8 cellular contexts compared by ENCODE assay signal in the genomic region with DNA sequence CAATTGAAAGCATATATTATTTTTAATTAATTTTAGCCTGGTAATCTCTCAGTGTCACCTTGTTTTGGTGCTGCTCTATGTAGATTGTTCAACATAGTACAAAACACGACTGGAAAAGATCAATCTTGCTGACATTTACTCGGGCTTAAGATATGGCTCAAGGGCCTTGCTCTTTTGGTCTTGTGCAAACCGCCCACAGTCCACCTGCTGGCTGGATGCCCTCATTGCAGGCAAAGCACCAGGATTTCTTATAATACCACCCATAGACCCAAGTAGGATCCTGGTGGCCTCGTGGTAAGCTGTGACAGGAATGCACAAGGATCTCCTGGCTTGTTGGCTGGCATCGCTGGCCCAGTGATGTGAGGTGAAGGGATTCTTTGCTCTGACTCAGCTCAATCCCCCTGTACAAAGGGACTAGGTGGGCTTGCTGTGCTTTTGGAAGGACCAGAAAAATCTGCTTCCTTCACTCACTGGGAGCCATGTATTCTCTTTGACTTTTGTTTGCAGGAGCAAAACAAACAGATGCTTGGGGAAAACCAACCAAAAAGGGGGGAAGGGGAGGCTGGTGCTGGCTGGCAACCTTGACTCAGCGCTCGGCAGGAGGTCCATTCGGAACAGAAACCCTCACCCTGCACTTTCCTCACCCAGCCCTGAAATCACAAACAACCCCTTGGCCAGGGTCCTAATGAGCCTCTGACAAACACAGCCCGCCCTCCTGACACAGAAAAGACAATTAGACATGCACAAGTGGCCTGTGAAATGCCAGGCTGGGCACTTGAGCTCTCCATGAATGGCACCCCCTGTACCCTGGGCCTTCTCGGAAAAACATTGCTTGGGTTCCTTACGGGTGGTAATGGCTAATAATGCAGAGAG. TPM values are rescaled to one million over a fixed set of nuclear protein-coding genes. Genes with fewer than 3 reads are reported as not detected.
DNase-seq lines count a peak whose midpoint lies in the region; ATAC-seq and TF ChIP-seq lines count a peak whose summit lies in the region.

No MANE protein-coding gene starts in this region.

- intact Hi-C loops in activated T-helper 2 cell treated with anti-CD3 and anti-CD28 coated beads, Interferon-gamma antibody, Interleukin-2, Interleukin-4, amounts not matched to agents 10 μg/mL and 5 μg/mL and 100 μg/mL, durations not matched to agents 14 hours and 24 hours and 36 hours (cut with micrococcal nuclease), result loop anchor here (1.0 kb wide), 1 partner anchor 84 kb away; no protein-coding TSS in a partner anchor

- H3K36me3 ChIP-seq in MM.1S (replicated peaks; ENCODE audit: insufficient read depth, low read length) (no peaks in the 10 kb centered on the region), RWPE2 (ENCODE audit: low read depth) (no peaks in the 10 kb centered on the region)

- no peaks in the 10 kb centered on the region for H3K27me3 Mint-ChIP-seq in activated T-helper 2 cell treated with anti-CD3 and anti-CD28 coated beads, Interferon-gamma antibody, Interleukin-2, Interleukin-4, amounts not matched to agents 10 μg/mL and 5 μg/mL and 100 μg/mL, durations not matched to agents 14 hours and 24 hours and 36 hours (ENCODE audit: low read depth)
- H3K27me3 Mint-ChIP-seq in glutamatergic neuron (ENCODE audit: unreplicated experiment), result peaks cover 8% of the 10 kb centered on the region

- no peak overlapping the region for H3K9ac ChIP-seq in MM.1S (ENCODE audit: low read length)

- H3K9me3 ChIP-seq in MM.1S (replicated peaks; ENCODE audit: insufficient read depth, low read length), result no peaks in the 10 kb centered on the region
- H3K9me3 ChIP-seq in RWPE2 (ENCODE audit: severe bottlenecking), result peaks cover 2% of the 10 kb centered on the region

- H3K27me3 ChIP-seq in MM.1S (replicated peaks; ENCODE audit: insufficient read depth, low read length), result 0 out of 2 replicates have a peak, but pooled peaks cover 5% of the 10 kb centered on the region
- no peaks in the 10 kb centered on the region for H3K27me3 ChIP-seq in RWPE2 (ENCODE audit: insufficient read depth, poor library complexity, severe bottlenecking)

- no peaks in the 10 kb centered on the region for H3K9me3 Mint-ChIP-seq in activated T-helper 2 cell treated with anti-CD3 and anti-CD28 coated beads, Interferon-gamma antibody, Interleukin-2, Interleukin-4, amounts not matched to agents 10 μg/mL and 5 μg/mL and 100 μg/mL, durations not matched to agents 14 hours and 24 hours and 36 hours
- H3K9me3 Mint-ChIP-seq in glutamatergic neuron (ENCODE audit: unreplicated experiment), result peaks cover 7% of the 10 kb centered on the region

- H3F3A ChIP-seq in MM.1S (ENCODE audit: insufficient read depth, low read length), result no peaks in the 10 kb centered on the region

- TF ChIP-seq CTCF in MM.1S (IDR thresholded peaks at IDR 0.05; ENCODE audit: low read length) (peak; percentile 75), RWPE2 (IDR thresholded peaks at IDR 0.05; ENCODE audit: poor library complexity, severe bottlenecking) (peak; percentile 41), glutamatergic neuron (IDR thresholded peaks at IDR 0.05; ENCODE audit: partially characterized antibody, unreplicated experiment) (peak; percentile 77)

- H4K20me1 ChIP-seq in MM.1S (ENCODE audit: insufficient read depth, low read length), result no peaks in the 10 kb centered on the region

- no peak overlapping the region for H3K27ac Mint-ChIP-seq in activated T-helper 2 cell treated with anti-CD3 and anti-CD28 coated beads, Interferon-gamma antibody, Interleukin-2, Interleukin-4, amounts not matched to agents 10 μg/mL and 5 μg/mL and 100 μg/mL, durations not matched to agents 14 hours and 24 hours and 36 hours
- H3K27ac Mint-ChIP-seq in glutamatergic neuron (ENCODE audit: unreplicated experiment), result peak overlapping the region; percentile 95

- H2AFZ ChIP-seq in MM.1S (ENCODE audit: low read length), result no peak overlapping the region

- peak; percentile 44; the same call in 1 of the 3 replicates for ATAC-seq in RWPE2 (ENCODE audit: low read depth)
- ATAC-seq in HG02610 (IDR thresholded peaks at IDR 0.05; ENCODE audit: unreplicated experiment), result no peak
- no peak for ATAC-seq in GM19467 (IDR thresholded peaks at IDR 0.05; ENCODE audit: unreplicated experiment)

- no peaks in the 10 kb centered on the region for H3K9me2 ChIP-seq in MM.1S (replicated peaks; ENCODE audit: insufficient read depth, low read length)

- peaks cover 2% of the 10 kb centered on the region for H3K4me1 Mint-ChIP-seq in activated T-helper 2 cell treated with anti-CD3 and anti-CD28 coated beads, Interferon-gamma antibody, Interleukin-2, Interleukin-4, amounts not matched to agents 10 μg/mL and 5 μg/mL and 100 μg/mL, durations not matched to agents 14 hours and 24 hours and 36 hours (ENCODE audit: low read depth)
- peaks cover 11% of the 10 kb centered on the region for H3K4me1 Mint-ChIP-seq in glutamatergic neuron (ENCODE audit: low read depth, unreplicated experiment)

- no peak overlapping the region for H3K4me2 ChIP-seq in MM.1S (ENCODE audit: low read depth, low read length)

- DNase-seq in DMS53 (lab: John Stamatoyannopoulos, UW), result peak; percentile 72
- peak; percentile 66 for DNase-seq in MM.1S
- DNase-seq in RWPE2 (ENCODE audit: low spot score), result no peak
- DNase-seq in activated T-helper 2 cell treated with anti-CD3 and anti-CD28 coated beads, Interferon-gamma antibody, Interleukin-2, Interleukin-4, amounts not matched to agents 10 μg/mL and 5 μg/mL and 100 μg/mL, durations not matched to agents 14 hours and 24 hours and 36 hours (ENCODE audit: low spot score), result peak; percentile 51
- peak; percentile 86 for DNase-seq in glutamatergic neuron
- DNase-seq in renal cortical epithelial cell (ENCODE audit: low read depth), result peak; percentile 99

- H3K4me3 Mint-ChIP-seq in activated T-helper 2 cell treated with anti-CD3 and anti-CD28 coated beads, Interferon-gamma antibody, Interleukin-2, Interleukin-4, amounts not matched to agents 10 μg/mL and 5 μg/mL and 100 μg/mL, durations not matched to agents 14 hours and 24 hours and 36 hours (ENCODE audit: low read depth), result no peak overlapping the region
- peak overlapping the region; percentile 32 for H3K4me3 Mint-ChIP-seq in glutamatergic neuron (ENCODE audit: unreplicated experiment)

- H3K79me2 ChIP-seq in MM.1S (ENCODE audit: low read length), result no peaks in the 10 kb centered on the region

- H3K4me3 ChIP-seq in MM.1S (ENCODE audit: low read length) (no peak overlapping the region), RWPE2 (ENCODE audit: severe bottlenecking) (no peak overlapping the region)

- H3K36me3 Mint-ChIP-seq in activated T-helper 2 cell treated with anti-CD3 and anti-CD28 coated beads, Interferon-gamma antibody, Interleukin-2, Interleukin-4, amounts not matched to agents 10 μg/mL and 5 μg/mL and 100 μg/mL, durations not matched to agents 14 hours and 24 hours and 36 hours (ENCODE audit: low read depth), result no peaks in the 10 kb centered on the region
- no peaks in the 10 kb centered on the region for H3K36me3 Mint-ChIP-seq in glutamatergic neuron (ENCODE audit: unreplicated experiment)

- no peaks in the 10 kb centered on the region for H3K4me1 ChIP-seq in MM.1S (ENCODE audit: low read length)
- no peaks in the 10 kb centered on the region for H3K4me1 ChIP-seq in RWPE2 (ENCODE audit: insufficient read depth, poor library complexity, severe bottlenecking)

- no peak overlapping the region for H3K27ac ChIP-seq in MM.1S (ENCODE audit: low read length)
- H3K27ac ChIP-seq in RWPE2 (ENCODE audit: poor library complexity, severe bottlenecking), result no peak overlapping the region

RNA-seq across cellular contexts. Expression of a gene that starts 36.6 kb away (rescaled TPM):
- 12.6 and 13.1 TPM in 2 replicates for total RNA-seq in activated T-helper 2 cell treated with anti-CD3 and anti-CD28 coated beads, Interferon-gamma antibody, Interleukin-2, Interleukin-4, amounts not matched to agents 10 μg/mL and 5 μg/mL and 100 μg/mL, durations not matched to agents 14 hours and 24 hours and 36 hours
- 23.2 TPM for total RNA-seq in glutamatergic neuron (ENCODE audit: unreplicated experiment)
- total RNA-seq in renal cortical epithelial cell, result 10.6 and 22.5 TPM in 2 replicates

RNA-seq across cellular contexts. Expression of a gene that starts 56.0 kb away (rescaled TPM):
- total RNA-seq in activated T-helper 2 cell treated with anti-CD3 and anti-CD28 coated beads, Interferon-gamma antibody, Interleukin-2, Interleukin-4, amounts not matched to agents 10 μg/mL and 5 μg/mL and 100 μg/mL, durations not matched to agents 14 hours and 24 hours and 36 hours, result 4.6 and 4.9 TPM in 2 replicates
- total RNA-seq in glutamatergic neuron (ENCODE audit: unreplicated experiment), result 140 TPM
- 16.1 and 154 TPM in 2 replicates for total RNA-seq in renal cortical epithelial cell
